Comparison of ENCODE assay signal across 10 cellular contexts in genomic region chr2:38723173-38723572, GRCh38. TPM values are rescaled to one million over a fixed set of nuclear protein-coding genes. Genes with fewer than 3 reads are reported as not detected.
DNase-seq lines count a peak whose midpoint lies in the region; ATAC-seq and TF ChIP-seq lines count a peak whose summit lies in the region.
"Had no signal": no experiment of that assay in that cellular context is flagged by ENCODE, and none has a peak within 500 bp of the region (broad histone marks: within the 10 kb centered on the region; RNA-seq: fewer than 3 reads in every experiment).

No MANE protein-coding gene starts in this region.

- TF ChIP-seq CTCF in PC-3 (conservative IDR thresholded peaks at IDR 0.05; ENCODE audit: low read depth, low read length) = no peak

- no peaks in the 10 kb centered on the region for H3F3A ChIP-seq in PC-3 (ENCODE audit: low read length, unreplicated experiment)

- no peaks in the 10 kb centered on the region for H3K36me3 ChIP-seq in PC-3 (ENCODE audit: low read depth, low read length)

- peak; percentile 44 to 80 for DNase-seq in NCI-H524 (lab: John Stamatoyannopoulos, UW)
- no peak for DNase-seq in NCI-H524 treated with DMSO at 0.1 percent for 48 hours (lab: John Stamatoyannopoulos, UW)
- peak; percentile 69 for DNase-seq in left lobe of liver (ENCODE audit: low spot score)
- DNase-seq in PC-3 = no peak
- DNase-seq in NK-92 treated with Interleukin-12 subunit alpha and Interleukin-12 subunit beta, amount 100 ng/mL, for 24 hours (lab: John Stamatoyannopoulos, UW) = no peak
- DNase-seq in NCI-H510A (lab: John Stamatoyannopoulos, UW) = no peak
- DNase-seq: 8988T had no signal

- no peaks in the 10 kb centered on the region for H3K9me3 ChIP-seq in PC-3 (ENCODE audit: low read length)

- no peak overlapping the region for H3K4me2 ChIP-seq in PC-3 (ENCODE audit: low read length)

- no peak overlapping the region for H3K27ac ChIP-seq in PC-3 (ENCODE audit: low read length)
- H3K27ac ChIP-seq: epithelial cell of prostate had no signal

- no peaks in the 10 kb centered on the region for H3K27me3 ChIP-seq in PC-3 (ENCODE audit: low read length)

- no peak overlapping the region for H3K4me3 ChIP-seq in PC-3 (ENCODE audit: low read length)

- ATAC-seq in GM21447 (IDR thresholded peaks at IDR 0.05; ENCODE audit: unreplicated experiment) (peak; percentile 58), HG03460 (IDR thresholded peaks at IDR 0.05; ENCODE audit: unreplicated experiment) (peak; percentile 36), left lobe of liver (peak; percentile 92), PC-3 (no peak)

- no TSS peak for BruUV-seq in PC-3 (replicated peaks; lab: Mats Ljungman, UMichigan)

- intact Hi-C loops in PC-3 (cut with micrococcal nuclease) = loop anchor here (5.0 to 10.0 kb wide), 2 partner anchors 58 to 406 kb away; partner anchors contain the start of gene GALM

- H3K4me1 ChIP-seq in PC-3 (ENCODE audit: insufficient read depth, low read length) = peaks cover 27% of the 10 kb centered on the region

- H2AFZ ChIP-seq in PC-3 (ENCODE audit: low read length) = no peak overlapping the region

- CTCF ChIA-PET in PC-3 (lab: Charles Lee) = interaction anchor here (2.2 kb wide), 1 partner anchor 141 kb away, joined by 15 read pairs; no protein-coding TSS in a partner anchor

- no peaks in the 10 kb centered on the region for H3K9me2 ChIP-seq in PC-3 (replicated peaks; ENCODE audit: low read length)

- no peaks in the 10 kb centered on the region for H3K79me2 ChIP-seq in PC-3 (ENCODE audit: low read length)

- H3K9ac ChIP-seq in PC-3 (ENCODE audit: low read length) = no peak overlapping the region

- no peaks in the 10 kb centered on the region for H4K20me1 ChIP-seq in PC-3 (ENCODE audit: low read length)

- POLR2A ChIA-PET in PC-3 (lab: Charles Lee; ENCODE audit: unreplicated experiment) = no interaction called here

RNA-seq across cellular contexts. Expression of gene SRSF7, which starts 28.0 kb away (rescaled TPM):
- 47.8 TPM for total RNA-seq in left lobe of liver
- total RNA-seq in PC-3 (2014; rRNA removed) = 148 and 160 TPM in 2 replicates

RNA-seq across cellular contexts. Expression of gene GEMIN6, which starts 54.8 kb away (rescaled TPM):
- total RNA-seq in left lobe of liver = 9.7 TPM
- 13.7 and 23.8 TPM in 2 replicates for total RNA-seq in PC-3 (2014; rRNA removed)

RNA-seq across cellular contexts. Expression of gene GALM, which starts 57.3 kb away (rescaled TPM):
- total RNA-seq in left lobe of liver (28.5 TPM), PC-3 (2014; rRNA removed) (22.7 and 26.4 TPM in 2 replicates)

Comparison
In these comparisons a context has a peak if more than half of its experiments do, and no peak if none do; other contexts are left out.
1. DNase-seq: peak in NCI-H524 (2 of 2) and left lobe of liver (single experiment); none in NCI-H524 treated with DMSO at 0.1 percent for 48 hours (single experiment), PC-3 (single experiment), NK-92 treated with Interleukin-12 subunit alpha and Interleukin-12 subunit beta, amount 100 ng/mL, for 24 hours (single experiment) and NCI-H510A (single experiment).